25 cellular contexts compared by ENCODE assay signal in the genomic region with DNA sequence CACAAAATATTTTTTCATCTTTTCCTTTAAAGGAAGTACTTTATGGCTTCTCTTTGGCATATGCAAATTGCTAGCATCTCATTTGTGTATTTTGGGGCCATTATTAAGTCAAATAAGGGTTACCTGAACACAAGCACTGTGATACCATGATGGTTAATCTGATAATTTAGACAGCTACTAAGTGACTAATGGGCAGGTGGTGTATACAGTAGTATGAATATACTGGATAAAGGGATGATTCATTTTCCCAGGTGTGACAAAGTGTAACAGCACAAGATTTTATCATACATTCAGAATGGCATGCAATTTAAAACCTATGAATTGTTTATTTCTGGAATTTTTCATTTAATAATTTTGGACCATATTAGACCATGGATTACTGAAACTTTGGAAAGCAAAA. TPM values are rescaled to one million over a fixed set of nuclear protein-coding genes. Genes with fewer than 3 reads are reported as not detected.
DNase-seq lines count a peak whose midpoint lies in the region; ATAC-seq and TF ChIP-seq lines count a peak whose summit lies in the region.
"Had no signal": no experiment of that assay in that cellular context is flagged by ENCODE, and none has a peak within 500 bp of the region (broad histone marks: within the 10 kb centered on the region; RNA-seq: fewer than 3 reads in every experiment).

No MANE protein-coding gene starts in this region.

- TF ChIP-seq CTCF in mammary epithelial cell (conservative IDR thresholded peaks at IDR 0.05 in 1 of 2, IDR thresholded peaks at IDR 0.05 in 1 of 2; ENCODE audit: extremely low read depth in 1 of 2, insufficient read depth in 1 of 2, low read depth in 1 of 2, low read length in 2 of 2): no peak
- no peak for TF ChIP-seq CTCF in breast epithelium (IDR thresholded peaks at IDR 0.05)
- no peak for TF ChIP-seq CTCF in epithelial cell of esophagus (IDR thresholded peaks at IDR 0.05; ENCODE audit: insufficient read depth, low read depth, low read length, missing control alignments)
- TF ChIP-seq CTCF in foreskin keratinocyte (conservative IDR thresholded peaks at IDR 0.05): no peak

- H3K27me3 ChIP-seq in mammary epithelial cell (ENCODE audit: insufficient read depth, low read length) (no peaks in the 10 kb centered on the region), breast epithelium (no peaks in the 10 kb centered on the region), foreskin keratinocyte (no peaks in the 10 kb centered on the region)
- H3K27me3 ChIP-seq: BE2C, BLaER1 had no signal

- H3K9me3 ChIP-seq in mammary epithelial cell (replicated peaks; ENCODE audit: insufficient read depth, low read length) (no peaks in the 10 kb centered on the region), breast epithelium (peaks cover 0 to 5% of the 10 kb centered on the region in 2 donors)
- H3K9me3 ChIP-seq: BE2C had no signal

- no peak overlapping the region for H3K9ac ChIP-seq in mammary epithelial cell (ENCODE audit: insufficient read depth, low read length)
- H3K9ac ChIP-seq: BLaER1 had no signal

- in situ Hi-C loops in mammary epithelial cell (cut with MboI; ENCODE audit: low sequenced_read_pairs in 2 of 2): no loop called here

- H3K4me1 Mint-ChIP-seq in activated naive CD8-positive, alpha-beta T cell treated with anti-CD3 and anti-CD28 coated beads for 36 hours: no peaks in the 10 kb centered on the region
- H3K4me1 Mint-ChIP-seq: CD14-positive monocyte; CD4-positive, alpha-beta memory T cell; CD4-positive, CD25-positive, alpha-beta regulatory T cell; CD8-positive, alpha-beta memory T cell had no signal

- H3K4me3 Mint-ChIP-seq in activated naive CD8-positive, alpha-beta T cell treated with anti-CD3 and anti-CD28 coated beads for 36 hours: no peak overlapping the region
- H3K4me3 Mint-ChIP-seq: CD14-positive monocyte; CD4-positive, alpha-beta memory T cell; CD4-positive, CD25-positive, alpha-beta regulatory T cell; CD8-positive, alpha-beta memory T cell had no signal

- no peak overlapping the region for H3K4me3 ChIP-seq in mammary epithelial cell (replicated peaks in 1 of 3; ENCODE audit: insufficient read depth in 1 of 3, low read depth in 2 of 3, low read length in 3 of 3)
- H3K4me3 ChIP-seq in breast epithelium: no peak overlapping the region
- no peak overlapping the region for H3K4me3 ChIP-seq in epithelial cell of esophagus (ENCODE audit: low read length)
- H3K4me3 ChIP-seq: BLaER1, GM12878 had no signal

- no peaks in the 10 kb centered on the region for H3K36me3 ChIP-seq in mammary epithelial cell (ENCODE audit: insufficient read depth, low read length)
- H3K36me3 ChIP-seq in breast epithelium: no peaks in the 10 kb centered on the region
- H3K36me3 ChIP-seq: BE2C, BLaER1 had no signal

- H3K4me1 ChIP-seq in mammary epithelial cell (ENCODE audit: insufficient read depth, low read length) (peaks cover 8% of the 10 kb centered on the region), breast epithelium (no peaks in the 10 kb centered on the region), foreskin keratinocyte (peaks cover 24% of the 10 kb centered on the region)
- H3K4me1 ChIP-seq: BE2C, BLaER1 had no signal

- intact Hi-C loops in mammary epithelial cell (cut with micrococcal nuclease): no loop called here
- intact Hi-C loops in breast epithelium (cut with DNase I; ENCODE audit: low total_unique reads): no loop called here

- H4K20me1 ChIP-seq in mammary epithelial cell (ENCODE audit: insufficient read depth, low read length): no peaks in the 10 kb centered on the region
- H4K20me1 ChIP-seq: BLaER1 had no signal

- H3K9me3 Mint-ChIP-seq in activated naive CD8-positive, alpha-beta T cell treated with anti-CD3 and anti-CD28 coated beads for 36 hours: peaks cover 5% of the 10 kb centered on the region

- peak; percentile 99 for ATAC-seq in foreskin keratinocyte
- ATAC-seq in HG02763 (IDR thresholded peaks at IDR 0.05; ENCODE audit: unreplicated experiment): no peak
- ATAC-seq: GM12878 had no signal

- TF ChIP-seq POLR2A in breast epithelium (IDR thresholded peaks at IDR 0.05): no peak

- H3K36me3 Mint-ChIP-seq in activated naive CD8-positive, alpha-beta T cell treated with anti-CD3 and anti-CD28 coated beads for 36 hours: no peaks in the 10 kb centered on the region
- H3K36me3 Mint-ChIP-seq: CD14-positive monocyte; CD4-positive, alpha-beta memory T cell; CD4-positive, CD25-positive, alpha-beta regulatory T cell; CD8-positive, alpha-beta memory T cell had no signal

- DNase-seq in mammary epithelial cell: peak; percentile 64
- DNase-seq in breast epithelium (ENCODE audit: low spot score in 2 of 2): no peak
- peak; percentile 71 for DNase-seq in epithelial cell of esophagus (ENCODE audit: low read depth)
- peak; percentile 42 to 68 for DNase-seq in foreskin keratinocyte
- no peak for DNase-seq in activated naive CD8-positive, alpha-beta T cell treated with anti-CD3 and anti-CD28 coated beads for 36 hours
- DNase-seq in activated CD4-positive, CD25-positive, alpha-beta regulatory T cell (lab: John Stamatoyannopoulos, UW): no peak
- DNase-seq: 8988T; ACHN; BE2C; C1 segment of cervical spinal cord; CD4-positive, alpha-beta memory T cell; CD4-positive, CD25-positive, alpha-beta regulatory T cell; CD8-positive, alpha-beta memory T cell; COR-L47; DMS 273 treated with DMSO at 0.1 percent for 48 hours; DMS153; DMS79; DND-41; EL; GDM1 had no signal

- dilution Hi-C loops in mammary epithelial cell (cut with HindIII; ENCODE audit: low sequenced_read_pairs): loop anchor here (5.0 kb wide), 1 partner anchor 90 kb away; no protein-coding TSS in a partner anchor

- H3K27ac ChIP-seq in mammary epithelial cell (ENCODE audit: insufficient read depth, low read depth, low read length) (no peak overlapping the region), breast epithelium (no peak overlapping the region), foreskin keratinocyte (peak overlapping the region; percentile 82)
- H3K27ac ChIP-seq: BLaER1 had no signal

- H3K27ac Mint-ChIP-seq in activated naive CD8-positive, alpha-beta T cell treated with anti-CD3 and anti-CD28 coated beads for 36 hours: no peak overlapping the region
- H3K27ac Mint-ChIP-seq: CD14-positive monocyte; CD4-positive, alpha-beta memory T cell; CD4-positive, CD25-positive, alpha-beta regulatory T cell; CD8-positive, alpha-beta memory T cell had no signal

- H3K79me2 ChIP-seq in mammary epithelial cell (ENCODE audit: insufficient read depth, low read length): no peaks in the 10 kb centered on the region

- no peaks in the 10 kb centered on the region for H3K27me3 Mint-ChIP-seq in activated naive CD8-positive, alpha-beta T cell treated with anti-CD3 and anti-CD28 coated beads for 36 hours
- H3K27me3 Mint-ChIP-seq: CD4-positive, CD25-positive, alpha-beta regulatory T cell had no signal

- H3K4me2 ChIP-seq in mammary epithelial cell (ENCODE audit: insufficient read depth, low read depth, low read length): no peak overlapping the region
- H3K4me2 ChIP-seq: BLaER1 had no signal

- CTCF ChIA-PET in mammary epithelial cell (lab: Charles Lee; ENCODE audit: low non-redundant PET): no interaction called here

- no peak overlapping the region for H2AFZ ChIP-seq in mammary epithelial cell (ENCODE audit: low read depth, low read length)

- no TSS peak for BruUV-seq in mammary epithelial cell (replicated peaks; lab: Mats Ljungman, UMichigan)

RNA-seq across cellular contexts. Expression of a gene that starts 27.2 kb away (rescaled TPM):
- total RNA-seq in mammary epithelial cell: 1 to 10 TPM in 1 of 2 donors, not detected in 1; 2.5 TPM
- 2.7 TPM for polyA plus RNA-seq in mammary epithelial cell
- polyA minus RNA-seq in mammary epithelial cell: 7.8 TPM
- 1 to 10 TPM in 1 of 3 donors, under 1 TPM in 2; 0.33 to 1.0 (median 0.80) TPM for total RNA-seq in breast epithelium
- 16.6 and 48.9 TPM in 2 replicates for total RNA-seq in foreskin keratinocyte
- 9.0 and 22.8 TPM in 2 replicates for polyA plus RNA-seq in foreskin keratinocyte
- total RNA-seq in activated naive CD8-positive, alpha-beta T cell treated with anti-CD3 and anti-CD28 coated beads for 36 hours: not detected
- total RNA-seq: CD4-positive, alpha-beta memory T cell; CD4-positive, CD25-positive, alpha-beta regulatory T cell; CD8-positive, alpha-beta memory T cell; G401; GM12878 had no signal
- polyA plus RNA-seq: CD14-positive monocyte; CD4-positive, alpha-beta memory T cell; CD4-positive, CD25-positive, alpha-beta regulatory T cell; CD8-positive, alpha-beta memory T cell; GM12878 had no signal

Comparison
In these comparisons a context has a peak if more than half of its experiments do, and no peak if none do; other contexts are left out.
1. DNase-seq: peak in mammary epithelial cell (single experiment), epithelial cell of esophagus (single experiment) and foreskin keratinocyte (2 of 2); none in breast epithelium (0 of 2), activated naive CD8-positive, alpha-beta T cell treated with anti-CD3 and anti-CD28 coated beads for 36 hours (single experiment) and activated CD4-positive, CD25-positive, alpha-beta regulatory T cell (0 of 4).